34 cellular contexts compared by ENCODE assay signal in the genomic region with DNA sequence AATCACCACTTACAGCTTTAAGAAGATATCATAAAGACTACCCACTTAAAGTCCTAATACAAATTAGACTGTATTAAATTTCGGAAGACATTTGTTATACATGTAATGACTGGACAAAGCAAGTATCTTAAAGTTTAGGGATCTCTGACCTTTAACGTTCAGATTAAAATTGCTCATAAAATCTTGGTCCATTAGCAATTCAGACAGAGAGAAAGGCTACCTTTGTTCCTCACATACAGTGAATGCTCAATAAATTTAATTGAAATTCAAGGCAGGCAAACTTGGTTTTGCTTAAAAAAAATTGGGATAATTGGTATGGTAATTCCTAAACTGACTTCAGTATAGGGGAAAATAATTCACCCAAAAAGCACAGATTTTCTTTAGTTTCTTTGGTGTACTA.
"Had no signal": no experiment of that assay in that cellular context is flagged by ENCODE, and none has a peak within 500 bp of the region (broad histone marks: within the 10 kb centered on the region; RNA-seq: fewer than 3 reads in every experiment).

No MANE protein-coding gene starts in this region.

- H3K36me3 ChIP-seq: MG63 had no signal

- DNase-seq: Karpas-422, Kasumi-1, MG63, MM.1S, MV-4-11, NCI-H1048, NCI-H1092, NCI-H1092 treated with DMSO at 0.1 percent for 48 hours, NCI-H1105, NCI-H1417, NCI-H1417 treated with DMSO at 0.1 percent for 48 hours, NCI-H1436, NCI-H1436 treated with DMSO at 0.1 percent for 48 hours, NCI-H146, NCI-H1694, NCI-H1694 treated with DMSO at 0.1 percent for 48 hours, NCI-H187, NCI-H187 treated with DMSO at 0.1 percent for 48 hours, NCI-H1930, NCI-H2029, NCI-H2029 treated with DMSO at 0.1 percent for 48 hours, NCI-H2081, NCI-H2081 treated with DMSO at 0.1 percent for 48 hours, NCI-H2107, NCI-H2171, NCI-H2171 treated with DMSO at 0.1 percent for 48 hours, NCI-H2227 treated with DMSO at 0.1 percent for 48 hours, NCI-H226, NCI-H345, NCI-H446, NCI-H446 treated with DMSO at 0.1 percent for 48 hours, NCI-H510A, NCI-H510A treated with DMSO at 0.1 percent for 48 hours had no signal

- H3K9ac ChIP-seq: KMS-11 had no signal

- H3K9me3 ChIP-seq: MG63 had no signal

- H3K27ac ChIP-seq: KMS-11 had no signal

- H3K4me3 ChIP-seq: MG63 had no signal

- H3K4me2 ChIP-seq: KMS-11 had no signal

- H3K27me3 ChIP-seq: MG63 had no signal
